Comparison of ENCODE assay signal across 9 cellular contexts in the genomic region with DNA sequence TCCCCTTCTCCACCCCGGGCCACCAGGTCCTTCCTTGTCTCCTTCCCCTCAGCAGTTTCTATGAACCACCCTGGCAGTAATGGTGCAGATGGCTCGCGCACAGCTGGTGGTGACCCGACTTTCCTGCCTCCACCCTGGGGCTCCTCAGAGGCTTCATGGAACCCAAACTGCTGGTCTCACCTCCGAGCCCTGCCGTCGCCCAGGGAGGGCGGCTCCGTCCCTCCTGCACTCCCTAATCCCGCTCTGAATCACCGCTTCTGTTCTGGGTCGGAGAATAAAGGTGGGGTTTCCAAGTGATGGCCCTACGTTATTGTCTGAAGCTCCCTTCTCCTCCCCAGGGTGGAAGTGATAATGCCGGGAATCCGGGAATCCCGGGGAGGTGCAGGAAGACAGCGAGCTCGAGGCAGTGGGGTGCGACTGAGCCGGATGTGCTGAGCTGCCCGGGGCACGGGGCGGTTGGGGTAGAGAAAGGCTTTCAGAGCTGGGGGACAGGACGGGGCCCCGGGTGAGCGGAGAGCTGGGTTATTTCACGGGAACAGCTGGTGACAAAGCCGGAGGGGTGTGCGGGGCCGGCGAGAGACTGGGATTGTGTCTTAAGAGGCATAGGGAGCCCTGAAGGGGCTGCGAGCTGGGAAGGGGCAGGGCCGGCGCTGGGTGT. TPM values are rescaled to one million over a fixed set of nuclear protein-coding genes. Genes with fewer than 3 reads are reported as not detected.
DNase-seq lines count a peak whose midpoint lies in the region; ATAC-seq and TF ChIP-seq lines count a peak whose summit lies in the region.
"Had no signal": no experiment of that assay in that cellular context is flagged by ENCODE, and none has a peak within 500 bp of the region (broad histone marks: within the 10 kb centered on the region; RNA-seq: fewer than 3 reads in every experiment).

No MANE protein-coding gene starts in this region.

- H3K9me3 ChIP-seq in ES-I3 (ENCODE audit: control insufficient read depth, insufficient read depth, low read length) (no peaks in the 10 kb centered on the region; the same call in 1 of the 2 replicates), RWPE2 (ENCODE audit: severe bottlenecking) (no peaks in the 10 kb centered on the region)

- intact Hi-C loops in left ventricle myocardium superior (cut with micrococcal nuclease): no loop called here

- H3K27me3 ChIP-seq in RWPE2 (ENCODE audit: insufficient read depth, poor library complexity, severe bottlenecking): no peaks in the 10 kb centered on the region

- no peak overlapping the region for H3K27ac ChIP-seq in RWPE2 (ENCODE audit: poor library complexity, severe bottlenecking)

- peak overlapping the region; percentile 9 for H3K4me3 ChIP-seq in RWPE2 (ENCODE audit: severe bottlenecking)

- H3K4me1 ChIP-seq in ES-I3 (ENCODE audit: insufficient read depth, low read length) (no peaks in the 10 kb centered on the region; the same call in 1 of the 2 replicates), RWPE2 (ENCODE audit: insufficient read depth, poor library complexity, severe bottlenecking) (peaks cover 7% of the 10 kb centered on the region)

- ATAC-seq in RWPE2 (ENCODE audit: low read depth) (peak; percentile 38), left ventricle myocardium superior (peak; percentile 31)

- no peak for TF ChIP-seq CTCF in RWPE2 (IDR thresholded peaks at IDR 0.05; ENCODE audit: poor library complexity, severe bottlenecking)

- peak overlapping the region; percentile 78 for H3K9ac ChIP-seq in ES-I3 (ENCODE audit: low read depth, low read length)

- H3K36me3 ChIP-seq in ES-I3 (ENCODE audit: insufficient read depth, low read length): no peaks in the 10 kb centered on the region
- H3K36me3 ChIP-seq in RWPE2 (ENCODE audit: low read depth): no peaks in the 10 kb centered on the region

- DNase-seq in RWPE2 (ENCODE audit: low spot score): no peak
- no peak for DNase-seq in left ventricle myocardium superior
- DNase-seq in retina: peak; percentile 44
- no peak for DNase-seq in SK-N-DZ (ENCODE audit: low spot score)
- DNase-seq in NCI-H187 (lab: John Stamatoyannopoulos, UW): no peak
- DNase-seq in stimulated activated CD4-positive, alpha-beta T cell treated with anti-CD3 and anti-CD28 coated beads, Interleukin-4, amount 100 ng/mL, for 4 hours: no peak
- no peak for DNase-seq in AG08395 (ENCODE audit: low spot score)
- DNase-seq: NCI-H1048 had no signal

RNA-seq across cellular contexts. Expression of gene FUT2, which starts 0.7 kb away (rescaled TPM):
- not detected for total RNA-seq in left ventricle myocardium superior
- not detected in 2 replicates for polyA plus RNA-seq in SK-N-DZ (2014; cell fraction: cytosol; rRNA removed)
- not detected in 2 replicates for polyA plus RNA-seq in SK-N-DZ (2014; cell fraction: nucleus; rRNA removed)

RNA-seq across cellular contexts. Expression of gene MAMSTR, which starts 23.0 kb away (rescaled TPM):
- total RNA-seq in left ventricle myocardium superior: 3.0 TPM
- polyA plus RNA-seq in SK-N-DZ (2014; cell fraction: cytosol; rRNA removed): 0.36 and 0.48 TPM in 2 replicates
- polyA plus RNA-seq in SK-N-DZ (2014; cell fraction: nucleus; rRNA removed): 0.65 and 1.7 TPM in 2 replicates

RNA-seq across cellular contexts. Expression of gene NTN5, which starts 23.7 kb away (rescaled TPM):
- total RNA-seq in left ventricle myocardium superior: not detected
- 0.05 TPM in 1 of 2 replicates, not detected in the other for polyA plus RNA-seq in SK-N-DZ (2014; cell fraction: cytosol; rRNA removed)
- 3.8 TPM in 1 of 2 replicates, not detected in the other for polyA plus RNA-seq in SK-N-DZ (2014; cell fraction: nucleus; rRNA removed)

RNA-seq across cellular contexts. Expression of gene RASIP1, which starts 43.9 kb away (rescaled TPM):
- 13.7 TPM for total RNA-seq in left ventricle myocardium superior
- polyA plus RNA-seq in SK-N-DZ (2014; cell fraction: cytosol; rRNA removed): 0.32 and 0.56 TPM in 2 replicates
- 0.50 and 0.53 TPM in 2 replicates for polyA plus RNA-seq in SK-N-DZ (2014; cell fraction: nucleus; rRNA removed)

RNA-seq across cellular contexts. Expression of gene IZUMO1, which starts 50.2 kb away (rescaled TPM):
- 1.0 TPM for total RNA-seq in left ventricle myocardium superior
- polyA plus RNA-seq in SK-N-DZ (2014; cell fraction: cytosol; rRNA removed): not detected in 2 replicates
- 0.15 TPM in 1 of 2 replicates, not detected in the other for polyA plus RNA-seq in SK-N-DZ (2014; cell fraction: nucleus; rRNA removed)
